Comparison of ENCODE assay signal across 1 cellular context in genomic region chr10:48708144-48708543, GRCh38.
TF ChIP-seq lines count a peak whose summit lies in the region.

No MANE protein-coding gene starts in this region.

TF ChIP-seq in K562, 482 proteins besides CTCF, POLR2A, EP300 and RAD21 (continued from another document):
- peak; percentile 43; the same call in 1 of the 2 replicates for TF ChIP-seq USF2 (CRISPR knock-in tag; IDR thresholded peaks at IDR 0.05)
- no peak for TF ChIP-seq MCM2 (IDR thresholded peaks at IDR 0.05; ENCODE audit: low read depth)
- no peak for TF ChIP-seq ZNF197 (CRISPR knock-in tag; IDR thresholded peaks at IDR 0.05; ENCODE audit: low read depth)
